In genomic region chr10:32950457-32951109, GRCh38 we compare ENCODE assay signal across 1 cellular context.
TF ChIP-seq lines count a peak whose summit lies in the region.

No MANE protein-coding gene starts in this region.

TF ChIP-seq in H1, 55 proteins besides CTCF, POLR2A, EP300 and RAD21:
- TF ChIP-seq JUN (IDR thresholded peaks at IDR 0.05; ENCODE audit: low read depth, low read length) (no peak), BCL11A (IDR thresholded peaks at IDR 0.05; ENCODE audit: low read depth in 2 of 2, low read length in 2 of 2) (no peak), CBX5 (IDR thresholded peaks at IDR 0.05; ENCODE audit: low read depth, low read length) (no peak), SRF (IDR thresholded peaks at IDR 0.05; ENCODE audit: low read depth, low read length) (no peak), BACH1 (IDR thresholded peaks at IDR 0.05; ENCODE audit: low read length) (no peak), NANOG (IDR thresholded peaks at IDR 0.05; ENCODE audit: insufficient read depth, low read depth, low read length, poor library complexity, severe bottlenecking) (no peak), SIN3A (conservative IDR thresholded peaks at IDR 0.05 in 1 of 2, IDR thresholded peaks at IDR 0.05 in 1 of 2; ENCODE audit: low read depth in 1 of 2, low read length in 2 of 2) (no peak), TCF12 (IDR thresholded peaks at IDR 0.05; ENCODE audit: low read depth, low read length) (no peak), EGR1 (IDR thresholded peaks at IDR 0.05; ENCODE audit: borderline replicate concordance, low read depth, low read length) (no peak), TBP (IDR thresholded peaks at IDR 0.05; ENCODE audit: low read depth, low read length) (no peak), PHF8 (conservative IDR thresholded peaks at IDR 0.05; ENCODE audit: low read depth, low read length) (no peak), RBBP5 (IDR thresholded peaks at IDR 0.05; ENCODE audit: borderline replicate concordance, low read depth, low read length) (no peak), ATF3 (IDR thresholded peaks at IDR 0.05; ENCODE audit: insufficient read depth, low read depth, low read length) (no peak), GTF2F1 (IDR thresholded peaks at IDR 0.05; ENCODE audit: borderline replicate concordance, low read depth, low read length) (no peak)
